8 cellular contexts compared by ENCODE assay signal in genomic region chr15:43776718-43777292, GRCh38.
DNase-seq lines count a peak whose midpoint lies in the region; ATAC-seq and TF ChIP-seq lines count a peak whose summit lies in the region.

Gene ELL3 (minus strand): TSS chr15:43776966. CDS start chr15:43776901, 65 bp downstream.

- ATAC-seq in GM18873 (IDR thresholded peaks at IDR 0.05; ENCODE audit: low FRiP score, unreplicated experiment): peak; percentile 32
- ATAC-seq in HG03139 (IDR thresholded peaks at IDR 0.05; ENCODE audit: unreplicated experiment): peak; percentile 24
- peak; percentile 59 for ATAC-seq in memory B cell (ENCODE audit: low read depth)

- H3K36me3 Mint-ChIP-seq in memory B cell: peaks cover 10% of the 10 kb centered on the region

- H3K9ac ChIP-seq in duodenal mucosa (ENCODE audit: low read depth in 1 of 2, low read length in 2 of 2): peak within 1 kb of the TSS; percentile 93 to 99

- H3K4me3 ChIP-seq in AG04449 (ENCODE audit: low read depth, low read length) (peak within 1 kb of the TSS; percentile 73), duodenal mucosa (ENCODE audit: low read depth in 1 of 2, low read length in 2 of 2) (peak within 1 kb of the TSS; percentile 90 to 93)

- DNase-seq in AG04449 (ENCODE audit: low read depth, low spot score) (no peak), NCI-H510A treated with DMSO at 0.1 percent for 48 hours (lab: John Stamatoyannopoulos, UW) (peak; percentile 85), memory B cell (ENCODE audit: low spot score in 2 of 2) (peak; percentile 58 to 68)
- DNase-seq in activated CD4-positive, alpha-beta T cell treated with anti-CD3 and anti-CD28 coated beads, Interleukin-2, amount 50 U/mL, for 4 hours: peak; percentile 71 to 74
- peak; percentile 43 to 68 for DNase-seq in stimulated activated CD8-positive, alpha-beta memory T cell treated with anti-CD3 and anti-CD28 coated beads, Interleukin-15, amount 100 ng/mL, for 4 hours (ENCODE audit: low read depth in 2 of 2)

- peaks cover 2% of the 10 kb centered on the region for H3K27me3 Mint-ChIP-seq in memory B cell

- H3K4me3 Mint-ChIP-seq in memory B cell: peak within 1 kb of the TSS; percentile 93

- peaks cover 3 to 24% of the 10 kb centered on the region in 2 donors for H3K4me1 ChIP-seq in duodenal mucosa (ENCODE audit: control insufficient read depth in 1 of 2, insufficient read depth in 2 of 2, low read length in 2 of 2)

- no peaks in the 10 kb centered on the region for H3K9me3 Mint-ChIP-seq in memory B cell

- POLR2A ChIA-PET in AG04449 (lab: Yijun Ruan, JAX): interaction anchor here (0.5 to 1.5 kb wide), 7 partner anchors 12 to 733 kb away, joined by 3 to 8 read pairs (median 3); partner anchors contain the start of genes HYPK and SERINC4

- no peaks in the 10 kb centered on the region for H3K27me3 ChIP-seq in duodenal mucosa (ENCODE audit: control insufficient read depth in 1 of 2, insufficient read depth in 2 of 2, low read length in 2 of 2)

- no peaks in the 10 kb centered on the region for H3K9me3 ChIP-seq in duodenal mucosa (ENCODE audit: control insufficient read depth in 1 of 2, low read length in 2 of 2)

- CTCF ChIA-PET in AG04449 (lab: Yijun Ruan, JAX): interaction anchor here (0.9 to 4.4 kb wide), 9 partner anchors 8 to 491 kb away, joined by 3 to 34 read pairs (median 7); partner anchors contain the start of gene SERF2

- peaks cover 13% of the 10 kb centered on the region for H3K4me1 Mint-ChIP-seq in memory B cell

- H3K27ac Mint-ChIP-seq in memory B cell: peak within 1 kb of the TSS; percentile 90

- TF ChIP-seq CTCF in AG04449 (IDR thresholded peaks at IDR 0.05; ENCODE audit: insufficient read depth, low read length, missing control alignments): no peak

- peaks cover 8 to 28% of the 10 kb centered on the region in 2 donors for H3K36me3 ChIP-seq in duodenal mucosa (ENCODE audit: control insufficient read depth in 1 of 2, insufficient read depth in 2 of 2, low read length in 2 of 2)

- peak within 1 kb of the TSS; percentile 88 for H3K27ac ChIP-seq in duodenal mucosa (ENCODE audit: low read depth, low read length)
